10 cellular contexts compared by ENCODE assay signal in the genomic region with DNA sequence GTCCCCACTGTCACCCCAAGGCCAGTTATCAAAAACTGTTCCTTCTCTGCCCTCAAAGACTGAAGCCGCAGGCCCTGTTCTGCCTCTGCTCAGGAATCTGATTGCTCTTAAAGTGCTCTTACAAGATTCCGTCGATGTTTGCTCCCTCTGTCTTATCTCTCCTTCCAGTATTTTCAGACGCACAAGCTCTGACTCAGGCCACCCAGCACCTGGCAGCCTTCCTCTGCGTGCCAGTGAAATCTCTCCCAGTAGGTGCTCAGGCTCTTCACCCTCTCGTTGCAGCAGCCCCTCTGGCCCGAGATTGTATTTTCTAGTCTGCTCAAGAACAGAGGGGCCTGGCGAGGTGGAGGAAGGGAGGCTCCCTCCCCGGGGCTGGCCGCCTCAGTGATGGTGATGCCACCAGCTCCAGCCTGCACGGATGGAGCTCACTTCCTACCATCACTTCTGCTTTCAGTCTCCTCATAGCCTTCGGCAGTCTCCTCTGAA.
A peak's percentile ranks its signal among the peaks of the same experiment; 100 is the strongest.
DNase-seq lines count a peak whose midpoint lies in the region; ATAC-seq and TF ChIP-seq lines count a peak whose summit lies in the region.
"Had no signal": no experiment of that assay in that cellular context is flagged by ENCODE, and none has a peak within 500 bp of the region (broad histone marks: within the 10 kb centered on the region; RNA-seq: fewer than 3 reads in every experiment).

No MANE protein-coding gene starts in this region.

- peak overlapping the region; percentile 80 for H3K27ac Mint-ChIP-seq in CD8-positive, alpha-beta T cell
- H3K27ac Mint-ChIP-seq in mesothelial cell of epicardium, result peak overlapping the region; percentile 45

- no peak overlapping the region for H3K4me3 ChIP-seq in CD8-positive, alpha-beta T cell (ENCODE audit: low read depth, low read length)

- DNase-seq in CD8-positive, alpha-beta T cell, result peak in 1 of 7 experiments; percentile 48
- peak; percentile 54 for DNase-seq in astrocyte of the hippocampus (ENCODE audit: low read depth, low spot score)
- DNase-seq in mesothelial cell of epicardium (ENCODE audit: low spot score in 2 of 2, unreplicated experiment in 2 of 2), result no peak
- DNase-seq in NCI-H187 (lab: John Stamatoyannopoulos, UW), result no peak
- DNase-seq in NCI-H146 (lab: John Stamatoyannopoulos, UW), result no peak
- DNase-seq in occipital lobe (lab: John Stamatoyannopoulos, UW), result no peak
- DNase-seq in SW480 (ENCODE audit: low spot score), result no peak
- DNase-seq: DMS53; effector CD8-positive, alpha-beta T cell had no signal

- intact Hi-C loops in CD8-positive, alpha-beta T cell (cut with DNase I, micrococcal nuclease), result loop anchor here in 1 of 2 experiments (10.0 kb wide), 2 partner anchors 140 to 220 kb away; no protein-coding TSS in a partner anchor

- H3K27me3 Mint-ChIP-seq in CD8-positive, alpha-beta T cell (ENCODE audit: low read depth), result no peaks in the 10 kb centered on the region
- no peaks in the 10 kb centered on the region for H3K27me3 Mint-ChIP-seq in mesothelial cell of epicardium (ENCODE audit: low read depth)

- TF ChIP-seq CTCF in CD8-positive, alpha-beta T cell (IDR thresholded peaks at IDR 0.05), result no peak
- TF ChIP-seq CTCF in mesothelial cell of epicardium (IDR thresholded peaks at IDR 0.05; ENCODE audit: unreplicated experiment), result no peak

- H3K36me3 Mint-ChIP-seq in CD8-positive, alpha-beta T cell, result peaks cover 50% of the 10 kb centered on the region
- H3K36me3 Mint-ChIP-seq in mesothelial cell of epicardium, result no peaks in the 10 kb centered on the region

- POLR2A ChIA-PET in CD8-positive, alpha-beta T cell (lab: Charles Lee), result no interaction called here

- H3K36me3 ChIP-seq in CD8-positive, alpha-beta T cell (ENCODE audit: insufficient read depth, low read length), result peaks cover 2% of the 10 kb centered on the region

- CTCF ChIA-PET in CD8-positive, alpha-beta T cell (lab: Charles Lee), result interaction anchor here (0.9 kb wide), 1 partner anchor 221 kb away, joined by 3 read pairs; no protein-coding TSS in a partner anchor

- H3K27ac ChIP-seq in CD8-positive, alpha-beta T cell (ENCODE audit: low read depth, low read length), result no peak overlapping the region

- H3K4me1 ChIP-seq in CD8-positive, alpha-beta T cell (ENCODE audit: insufficient read depth, low read length), result peaks cover 14% of the 10 kb centered on the region

- H3K4me1 Mint-ChIP-seq in CD8-positive, alpha-beta T cell (ENCODE audit: low read depth), result peaks cover 47% of the 10 kb centered on the region
- peaks cover 29% of the 10 kb centered on the region for H3K4me1 Mint-ChIP-seq in mesothelial cell of epicardium

- no peak overlapping the region for H3K4me3 Mint-ChIP-seq in CD8-positive, alpha-beta T cell
- H3K4me3 Mint-ChIP-seq in mesothelial cell of epicardium, result no peak overlapping the region

- no peak for ATAC-seq in CD8-positive, alpha-beta T cell
- peak; percentile 40 for ATAC-seq in HG03460 (IDR thresholded peaks at IDR 0.05; ENCODE audit: unreplicated experiment)

- no peaks in the 10 kb centered on the region for H3K9me3 Mint-ChIP-seq in CD8-positive, alpha-beta T cell
- no peaks in the 10 kb centered on the region for H3K9me3 Mint-ChIP-seq in mesothelial cell of epicardium

- no peaks in the 10 kb centered on the region for H3K9me3 ChIP-seq in CD8-positive, alpha-beta T cell (ENCODE audit: low read length)

- no peaks in the 10 kb centered on the region for H3K27me3 ChIP-seq in CD8-positive, alpha-beta T cell (ENCODE audit: insufficient read depth, low read length)
